ENCODE assay signal across 18 cellular contexts in the genomic region with DNA sequence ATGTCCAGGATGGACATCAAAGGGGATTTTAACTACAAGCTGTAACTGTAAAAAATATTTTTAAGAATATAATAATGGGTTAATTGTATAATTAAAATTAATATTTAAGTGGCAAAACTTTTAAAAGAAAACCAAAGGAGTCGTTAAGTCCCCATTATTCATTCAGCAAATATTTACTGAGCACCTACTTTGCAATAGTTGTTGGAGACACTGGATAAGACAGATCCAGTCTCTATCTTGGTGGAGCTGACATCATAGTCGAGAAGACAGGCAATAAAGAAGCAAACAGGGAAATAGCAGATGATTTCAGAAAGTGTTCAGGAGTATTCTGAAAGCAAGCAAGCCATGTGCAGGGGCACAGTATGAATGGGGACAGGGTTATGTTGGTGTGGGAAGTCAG.
DNase-seq lines count a peak whose midpoint lies in the region; ATAC-seq, FAIRE-seq and TF ChIP-seq lines count a peak whose summit lies in the region.
"Had no signal": no experiment of that assay in that cellular context is flagged by ENCODE, and none has a peak within 500 bp of the region (broad histone marks: within the 10 kb centered on the region; RNA-seq: fewer than 3 reads in every experiment).

No MANE protein-coding gene starts in this region.

- H3K27me3 ChIP-seq in bronchial epithelial cell (ENCODE audit: control insufficient read depth, insufficient read depth, low read length) (no peaks in the 10 kb centered on the region), trophoblast cell (ENCODE audit: insufficient read depth, low read length) (no peaks in the 10 kb centered on the region), GM23248 (replicated peaks; ENCODE audit: insufficient read depth) (no peaks in the 10 kb centered on the region)

- no peak overlapping the region for H2BK120ac ChIP-seq in trophoblast cell (ENCODE audit: insufficient read depth, low read length, poor library complexity)

- no peak for FAIRE-seq in bronchial epithelial cell (lab: Jason Lieb, UNC)
- FAIRE-seq: GM12878 had no signal

- no peak overlapping the region for H2AK5ac ChIP-seq in trophoblast cell (ENCODE audit: low read length)

- no peak overlapping the region for H2BK5ac ChIP-seq in trophoblast cell (ENCODE audit: low read depth, low read length, poor library complexity)

- H3K27me3 Mint-ChIP-seq in activated CD8-positive, alpha-beta T cell treated with anti-CD3 and anti-CD28 coated beads for 36 hours = peaks cover 11% of the 10 kb centered on the region
- H3K27me3 Mint-ChIP-seq in activated CD8-positive, alpha-beta T cell treated with anti-CD3 and anti-CD28 coated beads, Interleukin-2, amount 10 ng/mL, durations not matched to agents 7 days and 5 days (ENCODE audit: low read depth) = peaks cover 26% of the 10 kb centered on the region

- H3K4me2 ChIP-seq in trophoblast cell (ENCODE audit: low read length) (no peak overlapping the region), GM23248 (ENCODE audit: unreplicated experiment) (no peak overlapping the region)
- H3K4me2 ChIP-seq: BLaER1 treated with 17β-estradiol and CSF1 and Interleukin-3, amounts not matched to agents 10 nM and 100 nM had no signal

- H3K79me2 ChIP-seq in trophoblast cell (ENCODE audit: control insufficient read depth, insufficient read depth, low read length, poor library complexity) (no peaks in the 10 kb centered on the region), GM23248 (ENCODE audit: insufficient read depth) (no peaks in the 10 kb centered on the region)

- in situ Hi-C loops in GM23248 (cut with MboI) = no loop called here

- no peak for DNase-seq in activated CD8-positive, alpha-beta T cell treated with anti-CD3 and anti-CD28 coated beads for 36 hours
- DNase-seq in activated CD8-positive, alpha-beta T cell treated with anti-CD3 and anti-CD28 coated beads, Interleukin-2, amount 10 ng/mL, durations not matched to agents 7 days and 5 days = no peak
- DNase-seq in bronchial epithelial cell (ENCODE audit: low read depth) (peak; percentile 28), trophoblast cell (no peak), GM23248 (no peak), AG08395 (ENCODE audit: low spot score) (no peak), putamen (ENCODE audit: low spot score) (no peak)
- DNase-seq: CD8-positive, alpha-beta T cell; DMS 273 treated with DMSO at 0.1 percent for 48 hours; DMS53; DND-41; EL had no signal

- H3K79me1 ChIP-seq in trophoblast cell (ENCODE audit: low read length) = no peaks in the 10 kb centered on the region

- CTCF ChIA-PET in activated CD8-positive, alpha-beta T cell treated with anti-CD3 and anti-CD28 coated beads for 36 hours (lab: Charles Lee) = interaction anchor here (0.7 kb wide), 1 partner anchor 16 kb away, joined by 3 read pairs; no protein-coding TSS in a partner anchor
- CTCF ChIA-PET in activated CD8-positive, alpha-beta T cell treated with anti-CD3 and anti-CD28 coated beads, Interleukin-2, amount 10 ng/mL, durations not matched to agents 7 days and 5 days (lab: Charles Lee) = interaction anchor here (0.8 to 1.4 kb wide), 3 partner anchors 9 to 159 kb away, joined by 3 read pairs; no protein-coding TSS in a partner anchor
- CTCF ChIA-PET in HEK293 (lab: Yijun Ruan, JAX) = no interaction called here

- H3K36me3 ChIP-seq in HEK293 (ENCODE audit: control insufficient read depth in 2 of 2, insufficient read depth in 1 of 2, low read length in 2 of 2) = no peaks in the 10 kb centered on the region
- no peaks in the 10 kb centered on the region for H3K36me3 ChIP-seq in bronchial epithelial cell (ENCODE audit: control insufficient read depth, insufficient read depth, low read length)
- H3K36me3 ChIP-seq in trophoblast cell (ENCODE audit: control insufficient read depth in 1 of 2, insufficient read depth in 2 of 2, low read length in 2 of 2) = no peaks in the 10 kb centered on the region
- no peaks in the 10 kb centered on the region for H3K36me3 ChIP-seq in GM23248 (ENCODE audit: low read depth)
- H3K36me3 ChIP-seq: BLaER1 treated with 17β-estradiol and CSF1 and Interleukin-3, amounts not matched to agents 10 nM and 100 nM; HAP-1 had no signal

- peak overlapping the region; percentile 6 for H3K23ac ChIP-seq in trophoblast cell (ENCODE audit: low read length)

- no peaks in the 10 kb centered on the region for H3F3A ChIP-seq in GM23248 (ENCODE audit: insufficient read depth)

- POLR2A ChIA-PET in activated CD8-positive, alpha-beta T cell treated with anti-CD3 and anti-CD28 coated beads for 36 hours (lab: Charles Lee) = interaction anchor here (1.4 to 1.9 kb wide), 2 partner anchors 10 to 14 kb away, joined by 3 to 6 read pairs; no protein-coding TSS in a partner anchor
- POLR2A ChIA-PET in activated CD8-positive, alpha-beta T cell treated with anti-CD3 and anti-CD28 coated beads, Interleukin-2, amount 10 ng/mL, durations not matched to agents 7 days and 5 days (lab: Charles Lee) = interaction anchor here (1.2 kb wide), 1 partner anchor 11 kb away, joined by 4 read pairs; no protein-coding TSS in a partner anchor
- POLR2A ChIA-PET in HEK293 (lab: Yijun Ruan, JAX) = no interaction called here

- no peaks in the 10 kb centered on the region for H3K4me1 ChIP-seq in HEK293 (ENCODE audit: control insufficient read depth, insufficient read depth, low read length)
- H3K4me1 ChIP-seq in trophoblast cell (ENCODE audit: control insufficient read depth in 1 of 2, insufficient read depth in 2 of 2, low read length in 2 of 2) = no peaks in the 10 kb centered on the region
- peaks cover 8% of the 10 kb centered on the region for H3K4me1 ChIP-seq in GM23248 (ENCODE audit: insufficient read depth)
- H3K4me1 ChIP-seq: HAP-1 had no signal

- no peak overlapping the region for H3K14ac ChIP-seq in trophoblast cell (ENCODE audit: low read length)

- H3K4me3 ChIP-seq in HEK293 (ENCODE audit: low read depth, low read length) = no peak overlapping the region
- no peak overlapping the region for H3K4me3 ChIP-seq in bronchial epithelial cell (ENCODE audit: low read depth, low read length)
- H3K4me3 ChIP-seq in trophoblast cell (ENCODE audit: low read depth, low read length) = no peak overlapping the region
- H3K4me3 ChIP-seq in GM23248 = no peak overlapping the region
- H3K4me3 ChIP-seq: GM12878, HAP-1 had no signal

- no peaks in the 10 kb centered on the region for H3K9me2 ChIP-seq in GM23248 (ENCODE audit: insufficient read depth)

- no peaks in the 10 kb centered on the region for H3K4me1 Mint-ChIP-seq in activated CD8-positive, alpha-beta T cell treated with anti-CD3 and anti-CD28 coated beads for 36 hours (ENCODE audit: low read depth)
- H3K4me1 Mint-ChIP-seq in activated CD8-positive, alpha-beta T cell treated with anti-CD3 and anti-CD28 coated beads, Interleukin-2, amount 10 ng/mL, durations not matched to agents 7 days and 5 days (ENCODE audit: low read depth) = peaks cover 3% of the 10 kb centered on the region
- H3K4me1 Mint-ChIP-seq: B cell had no signal

- H2AFZ ChIP-seq in trophoblast cell (ENCODE audit: insufficient read depth, low read length, poor library complexity) = no peak overlapping the region
- H2AFZ ChIP-seq in GM23248 = no peak overlapping the region

- no peak overlapping the region for H3K4ac ChIP-seq in trophoblast cell (ENCODE audit: low read depth, low read length)

- H3K27ac ChIP-seq in HEK293 (ENCODE audit: extremely low read depth, low read depth, low read length) (no peak overlapping the region), trophoblast cell (ENCODE audit: low read depth, low read length) (no peak overlapping the region), GM23248 (no peak overlapping the region)
- H3K27ac ChIP-seq: 22Rv1; BLaER1 treated with 17β-estradiol and CSF1 and Interleukin-3, amounts not matched to agents 10 nM and 100 nM had no signal

- no peaks in the 10 kb centered on the region for H3K9me3 ChIP-seq in HEK293 (ENCODE audit: control insufficient read depth, insufficient read depth, low read depth, low read length)
- H3K9me3 ChIP-seq in trophoblast cell (ENCODE audit: insufficient read depth, low read depth, low read length) = peaks cover 2% of the 10 kb centered on the region
- H3K9me3 ChIP-seq in GM23248 (ENCODE audit: low read depth) = no peaks in the 10 kb centered on the region
- H3K9me3 ChIP-seq: HAP-1 had no signal

- WGBS in trophoblast cell (ENCODE audit: extremely low coverage, insufficient coverage, insufficient read length) = no CpG with 5 or more reads among the region's 2 CpGs
- WGBS in GM23248 (ENCODE audit: low coverage in 1 of 2, low lambda C conversion rate in 2 of 2, missing lambda C conversion rate in 2 of 2), 2 experiments = 43 to 49% methylated on average over 2 of the region's 2 CpGs

- no peak for ATAC-seq in activated CD8-positive, alpha-beta T cell treated with anti-CD3 and anti-CD28 coated beads for 36 hours
- ATAC-seq in activated CD8-positive, alpha-beta T cell treated with anti-CD3 and anti-CD28 coated beads, Interleukin-2, amount 10 ng/mL, durations not matched to agents 7 days and 5 days = no peak
- ATAC-seq: CD8-positive, alpha-beta T cell; GM12878 had no signal

- H3K18ac ChIP-seq in trophoblast cell (ENCODE audit: low read length) = no peak overlapping the region

- H3K9me3 Mint-ChIP-seq in activated CD8-positive, alpha-beta T cell treated with anti-CD3 and anti-CD28 coated beads for 36 hours = no peaks in the 10 kb centered on the region
- no peaks in the 10 kb centered on the region for H3K9me3 Mint-ChIP-seq in activated CD8-positive, alpha-beta T cell treated with anti-CD3 and anti-CD28 coated beads, Interleukin-2, amount 10 ng/mL, durations not matched to agents 7 days and 5 days (ENCODE audit: insufficient read depth)

- H3K9ac ChIP-seq in trophoblast cell (ENCODE audit: low read length) (no peak overlapping the region), GM23248 (no peak overlapping the region)
- H3K9ac ChIP-seq: BLaER1 treated with 17β-estradiol and CSF1 and Interleukin-3, amounts not matched to agents 10 nM and 100 nM had no signal

- no peak overlapping the region for H4K8ac ChIP-seq in trophoblast cell (ENCODE audit: low read depth, low read length)

- H3K4me3 Mint-ChIP-seq in activated CD8-positive, alpha-beta T cell treated with anti-CD3 and anti-CD28 coated beads for 36 hours = no peak overlapping the region
- no peak overlapping the region for H3K4me3 Mint-ChIP-seq in activated CD8-positive, alpha-beta T cell treated with anti-CD3 and anti-CD28 coated beads, Interleukin-2, amount 10 ng/mL, durations not matched to agents 7 days and 5 days
- H3K4me3 Mint-ChIP-seq: B cell; CD8-positive, alpha-beta T cell had no signal

- no peak overlapping the region for H4K91ac ChIP-seq in trophoblast cell (ENCODE audit: low read depth, low read length)

- H3K36me3 Mint-ChIP-seq in activated CD8-positive, alpha-beta T cell treated with anti-CD3 and anti-CD28 coated beads for 36 hours (ENCODE audit: low read depth) = no peaks in the 10 kb centered on the region
- no peaks in the 10 kb centered on the region for H3K36me3 Mint-ChIP-seq in activated CD8-positive, alpha-beta T cell treated with anti-CD3 and anti-CD28 coated beads, Interleukin-2, amount 10 ng/mL, durations not matched to agents 7 days and 5 days (ENCODE audit: low read depth)
- H3K36me3 Mint-ChIP-seq: CD8-positive, alpha-beta T cell had no signal

- H4K12ac ChIP-seq in trophoblast cell (ENCODE audit: low read depth, low read length) = no peak overlapping the region

- H4K20me1 ChIP-seq in GM23248 (ENCODE audit: insufficient read depth) = no peaks in the 10 kb centered on the region
- H4K20me1 ChIP-seq: BLaER1 treated with 17β-estradiol and CSF1 and Interleukin-3, amounts not matched to agents 10 nM and 100 nM had no signal

- peak overlapping the region; percentile 1 for H3K27ac Mint-ChIP-seq in activated CD8-positive, alpha-beta T cell treated with anti-CD3 and anti-CD28 coated beads for 36 hours
- H3K27ac Mint-ChIP-seq in activated CD8-positive, alpha-beta T cell treated with anti-CD3 and anti-CD28 coated beads, Interleukin-2, amount 10 ng/mL, durations not matched to agents 7 days and 5 days = no peak overlapping the region
- H3K27ac Mint-ChIP-seq: B cell; CD8-positive, alpha-beta T cell had no signal

- intact Hi-C loops in activated CD8-positive, alpha-beta T cell treated with anti-CD3 and anti-CD28 coated beads for 36 hours (cut with micrococcal nuclease) = no loop called here

- TF ChIP-seq CTCF in activated CD8-positive, alpha-beta T cell treated with anti-CD3 and anti-CD28 coated beads for 36 hours (IDR thresholded peaks at IDR 0.05) = no peak
- TF ChIP-seq CTCF in HEK293 (tag by site-specific recombination; IDR thresholded peaks at IDR 0.05) (no peak), bronchial epithelial cell (IDR thresholded peaks at IDR 0.05; ENCODE audit: insufficient read depth, low read length, severe bottlenecking) (no peak)

- no peak overlapping the region for H2BK12ac ChIP-seq in trophoblast cell (ENCODE audit: low read length)
